8 cellular contexts compared by ENCODE assay signal in genomic region chr17:51119415-51120356, GRCh38. TPM values are rescaled to one million over a fixed set of nuclear protein-coding genes. Genes with fewer than 3 reads are reported as not detected.
DNase-seq lines count a peak whose midpoint lies in the region; ATAC-seq lines count a peak whose summit lies in the region.

No MANE protein-coding gene starts in this region.

- H3K9ac ChIP-seq in endocrine pancreas (ENCODE audit: control insufficient read depth, insufficient read depth, low read length) = peak overlapping the region; percentile 99

- H3K36me3 ChIP-seq in endocrine pancreas (ENCODE audit: control insufficient read depth, insufficient read depth, low read length) = no peaks in the 10 kb centered on the region

- H3K4me3 ChIP-seq in endocrine pancreas (ENCODE audit: control insufficient read depth, insufficient read depth, low read length) = peak overlapping the region; percentile 97

- no peaks in the 10 kb centered on the region for H3K27me3 ChIP-seq in endocrine pancreas (ENCODE audit: control insufficient read depth, insufficient read depth, low read length)

- peak; percentile 19 for ATAC-seq in HG02623 (IDR thresholded peaks at IDR 0.05; ENCODE audit: unreplicated experiment)

- H3K4me1 ChIP-seq in endocrine pancreas (ENCODE audit: control insufficient read depth, insufficient read depth, low read length) = peaks cover 6% of the 10 kb centered on the region

- DNase-seq in NCI-H82 (lab: John Stamatoyannopoulos, UW) (peak; percentile 65), NCI-H82 treated with DMSO at 0.1 percent for 48 hours (lab: John Stamatoyannopoulos, UW; ENCODE audit: unreplicated experiment) (no peak), NCI-H2171 (lab: John Stamatoyannopoulos, UW) (peak; percentile 14), lung microvascular endothelial cell (ENCODE audit: low read depth in 2 of 2) (peak; percentile 43 to 52)
- DNase-seq in activated CD8-positive, alpha-beta memory T cell treated with anti-CD3 and anti-CD28 coated beads for 48 hours (ENCODE audit: low read depth in 2 of 3, low spot score in 2 of 3) = peak in 2 of 3 experiments; percentile 7 to 19
- peak; percentile 62 for DNase-seq in stimulated activated CD8-positive, alpha-beta memory T cell treated with anti-CD3 and anti-CD28 coated beads, Interleukin-4, amount 100 ng/mL, for 48 hours

- H3K9me3 ChIP-seq in endocrine pancreas (ENCODE audit: control insufficient read depth, low read length) = no peaks in the 10 kb centered on the region

RNA-seq across cellular contexts. Expression of gene SPAG9, which starts 1.0 kb away (rescaled TPM):
- 83.0 and 104 TPM in 2 replicates for total RNA-seq in lung microvascular endothelial cell

RNA-seq across cellular contexts. Expression of gene NME1, which starts 33.7 kb away (rescaled TPM):
- total RNA-seq in lung microvascular endothelial cell = 87.7 and 133 TPM in 2 replicates

RNA-seq across cellular contexts. Expression of gene NME2, which starts 46.5 kb away (rescaled TPM):
- 603 and 811 TPM in 2 replicates for total RNA-seq in lung microvascular endothelial cell
